In genomic region chr9:70600479-70600878, GRCh38 we compare ENCODE assay signal across 10 cellular contexts.
DNase-seq lines count a peak whose midpoint lies in the region; ATAC-seq and TF ChIP-seq lines count a peak whose summit lies in the region.
"Had no signal": no experiment of that assay in that cellular context is flagged by ENCODE, and none has a peak within 500 bp of the region (broad histone marks: within the 10 kb centered on the region; RNA-seq: fewer than 3 reads in every experiment).

No MANE protein-coding gene starts in this region.

- no peak overlapping the region for H2AK5ac ChIP-seq in trophoblast cell (ENCODE audit: low read length)

- no peak overlapping the region for H2AFZ ChIP-seq in trophoblast cell (ENCODE audit: insufficient read depth, low read length, poor library complexity)

- no peaks in the 10 kb centered on the region for H3K27me3 Mint-ChIP-seq in WTC11 (ENCODE audit: low read depth)
- H3K27me3 Mint-ChIP-seq: activated T-helper 17 cell treated with anti-CD3 and anti-CD28 coated beads, Interleukin-2, amount 50 U/mL, for 72 hours had no signal

- peaks cover 7 to 8% of the 10 kb centered on the region in 2 experiments for H3K4me1 ChIP-seq in trophoblast cell (ENCODE audit: control insufficient read depth in 1 of 2, insufficient read depth in 2 of 2, low read length in 2 of 2)

- H3K4me1 Mint-ChIP-seq in WTC11 = peaks cover 30% of the 10 kb centered on the region
- H3K4me1 Mint-ChIP-seq: activated T-helper 17 cell treated with anti-CD3 and anti-CD28 coated beads, Interleukin-2, amount 50 U/mL, for 72 hours had no signal

- H3K36me3 Mint-ChIP-seq in WTC11 = no peaks in the 10 kb centered on the region

- no CpG with 5 or more reads among the region's 1 CpG for WGBS in trophoblast cell (ENCODE audit: extremely low coverage, insufficient coverage, insufficient read length)

- H4K8ac ChIP-seq in trophoblast cell (ENCODE audit: low read depth, low read length) = no peak overlapping the region

- H3K27ac ChIP-seq in trophoblast cell (ENCODE audit: low read depth, low read length) = no peak overlapping the region
- H3K27ac ChIP-seq: SK-N-MC had no signal

- ATAC-seq in WTC11 (peak; percentile 21), left lobe of liver (no peak)
- ATAC-seq: activated T-helper 17 cell treated with anti-CD3 and anti-CD28 coated beads, Interleukin-2, amount 50 U/mL, for 72 hours had no signal

- no peak overlapping the region for H3K14ac ChIP-seq in trophoblast cell (ENCODE audit: low read length)

- H3K23ac ChIP-seq in trophoblast cell (ENCODE audit: low read length) = no peak overlapping the region

- no peak overlapping the region for H3K4me3 Mint-ChIP-seq in WTC11
- H3K4me3 Mint-ChIP-seq: activated T-helper 17 cell treated with anti-CD3 and anti-CD28 coated beads, Interleukin-2, amount 50 U/mL, for 72 hours had no signal

- no peak overlapping the region for H2BK12ac ChIP-seq in trophoblast cell (ENCODE audit: low read length)

- H3K4me3 ChIP-seq in BJ (ENCODE audit: low read depth, low read length) = peak overlapping the region; percentile 14; the same call in 1 of the 2 replicates
- H3K4me3 ChIP-seq in foreskin fibroblast (ENCODE audit: low read depth in 1 of 2, low read length in 2 of 2) = peak overlapping the region; percentile 3 to 24
- no peak overlapping the region for H3K4me3 ChIP-seq in trophoblast cell (ENCODE audit: low read depth, low read length)
- H3K4me3 ChIP-seq: SK-N-MC had no signal

- no peak overlapping the region for H3K27ac Mint-ChIP-seq in WTC11
- H3K27ac Mint-ChIP-seq: activated T-helper 17 cell treated with anti-CD3 and anti-CD28 coated beads, Interleukin-2, amount 50 U/mL, for 72 hours had no signal

- H3K4me2 ChIP-seq in trophoblast cell (ENCODE audit: low read length) = no peak overlapping the region

- no peak overlapping the region for H2BK120ac ChIP-seq in trophoblast cell (ENCODE audit: insufficient read depth, low read length, poor library complexity)

- H3K36me3 ChIP-seq in BJ (ENCODE audit: control insufficient read depth, insufficient read depth, low read length) (no peaks in the 10 kb centered on the region), trophoblast cell (ENCODE audit: control insufficient read depth in 1 of 2, insufficient read depth in 2 of 2, low read length in 2 of 2) (no peaks in the 10 kb centered on the region)

- TF ChIP-seq CTCF in BJ (IDR thresholded peaks at IDR 0.05; ENCODE audit: insufficient read depth, low read depth, low read length) = peak; percentile 29; the same call in 1 of the 2 replicates
- no peak for TF ChIP-seq CTCF in WTC11 (IDR thresholded peaks at IDR 0.05)
- TF ChIP-seq CTCF in foreskin fibroblast (IDR thresholded peaks at IDR 0.05; ENCODE audit: low read depth, low read length) = no peak

- no peak overlapping the region for H4K12ac ChIP-seq in trophoblast cell (ENCODE audit: low read depth, low read length)

- H3K18ac ChIP-seq in trophoblast cell (ENCODE audit: low read length) = no peak overlapping the region

- POLR2A ChIA-PET in BJ (lab: Charles Lee) = interaction anchor here (1.0 to 1.8 kb wide), 2 partner anchors 181 to 186 kb away, joined by 3 to 5 read pairs; partner anchors contain the start of gene KLF9
- POLR2A ChIA-PET in WTC11 (lab: Charles Lee) = no interaction called here

- H3K9me3 Mint-ChIP-seq in WTC11 = no peaks in the 10 kb centered on the region
- H3K9me3 Mint-ChIP-seq: activated T-helper 17 cell treated with anti-CD3 and anti-CD28 coated beads, Interleukin-2, amount 50 U/mL, for 72 hours had no signal

- no peaks in the 10 kb centered on the region for H3K79me1 ChIP-seq in trophoblast cell (ENCODE audit: low read length)

- no peak overlapping the region for H2BK5ac ChIP-seq in trophoblast cell (ENCODE audit: low read depth, low read length, poor library complexity)

- H3K27me3 ChIP-seq in BJ (ENCODE audit: control insufficient read depth, insufficient read depth, low read length) (no peaks in the 10 kb centered on the region), trophoblast cell (ENCODE audit: insufficient read depth, low read length) (no peaks in the 10 kb centered on the region)

- H3K9ac ChIP-seq in trophoblast cell (ENCODE audit: low read length) = no peak overlapping the region

- DNase-seq in BJ (ENCODE audit: low read depth) (peak; percentile 47), WTC11 (ENCODE audit: low spot score) (no peak), foreskin fibroblast (peak; percentile 74 to 81), trophoblast cell (peak; percentile 7 to 29), SW 1271 (lab: John Stamatoyannopoulos, UW) (no peak), left lobe of liver (ENCODE audit: low spot score) (no peak), cortex of kidney (lab: John Stamatoyannopoulos, UW) (no peak)
- no peak for DNase-seq in activated CD4-positive, alpha-beta T cell treated with anti-CD3 and anti-CD28 coated beads, Interleukin-2, amount 50 U/mL, for 4 hours

- CTCF ChIA-PET in BJ (lab: Yijun Ruan, JAX) = interaction anchor here (0.9 to 4.4 kb wide), 10 partner anchors 11 to 370 kb away, joined by 3 to 56 read pairs (median 4); no protein-coding TSS in a partner anchor
- CTCF ChIA-PET in WTC11 (lab: Charles Lee) = interaction anchor here (1.0 to 1.4 kb wide), 5 partner anchors 13 to 182 kb away, joined by 3 to 8 read pairs (median 4); no protein-coding TSS in a partner anchor

- H3K9me3 ChIP-seq in trophoblast cell (ENCODE audit: insufficient read depth, low read depth, low read length) = no peaks in the 10 kb centered on the region

- no peaks in the 10 kb centered on the region for H3K79me2 ChIP-seq in trophoblast cell (ENCODE audit: control insufficient read depth, insufficient read depth, low read length, poor library complexity)

- H3K4ac ChIP-seq in trophoblast cell (ENCODE audit: low read depth, low read length) = no peak overlapping the region

- H4K91ac ChIP-seq in trophoblast cell (ENCODE audit: low read depth, low read length) = no peak overlapping the region

TF ChIP-seq in WTC11, 78 proteins besides CTCF, POLR2A, EP300 and RAD21:
- TF ChIP-seq MLX (CRISPR knock-in tag; IDR thresholded peaks at IDR 0.05) (no peak), STAT6 (CRISPR knock-in tag; conservative IDR thresholded peaks at IDR 0.05; ENCODE audit: low read depth) (no peak)

Comparison
In these comparisons a context has a peak if more than half of its experiments do, and no peak if none do; other contexts are left out.
1. DNase-seq: peak in BJ (single experiment), foreskin fibroblast (2 of 2) and trophoblast cell (2 of 2); none in WTC11 (single experiment), activated CD4-positive, alpha-beta T cell treated with anti-CD3 and anti-CD28 coated beads, Interleukin-2, amount 50 U/mL, for 4 hours (0 of 2), SW 1271 (0 of 2), left lobe of liver (single experiment) and cortex of kidney (single experiment).